ENCODE assay signal across 1 cellular context in genomic region chr12:76685246-76685678, GRCh38.
TF ChIP-seq lines count a peak whose summit lies in the region.

No MANE protein-coding gene starts in this region.

TF ChIP-seq in HepG2, 621 proteins besides CTCF, POLR2A, EP300 and RAD21 (continued from another document):
- TF ChIP-seq ZBED4 (CRISPR knock-in tag; IDR thresholded peaks at IDR 0.05; ENCODE audit: borderline replicate concordance), result no peak
- no peak for TF ChIP-seq BATF2 (CRISPR knock-in tag; IDR thresholded peaks at IDR 0.05)
